20 cellular contexts compared by ENCODE assay signal in genomic region chr1:147091801-147092200, GRCh38.
"Had no signal": no experiment of that assay in that cellular context is flagged by ENCODE, and none has a peak within 500 bp of the region (broad histone marks: within the 10 kb centered on the region; RNA-seq: fewer than 3 reads in every experiment).

No MANE protein-coding gene starts in this region.

- H3K9me3 ChIP-seq: colonic mucosa, sigmoid colon, thoracic aorta, uterus had no signal

- H3K27ac ChIP-seq: colonic mucosa, heart right ventricle, ovary, right atrium auricular region, sigmoid colon, skin epidermis, stomach, thoracic aorta, uterus had no signal

- DNase-seq: colonic mucosa; dermis blood vessel endothelial cell; erythroblast; heart right ventricle; hypothalamus; kidney glomerular epithelial cell; natural killer cell; nucleus accumbens; ovary; sigmoid colon; stimulated activated CD4-positive, alpha-beta T cell treated with anti-CD3 and anti-CD28 coated beads, Interleukin-12 subunit alpha, Interleukin-12 subunit beta, amount 100 ng/mL, for 4 hours; stimulated activated naive CD4-positive, alpha-beta T cell; stomach; substantia nigra; uterus had no signal

- FAIRE-seq: frontal cortex, islet of Langerhans had no signal

- H3K36me3 ChIP-seq: colonic mucosa, heart right ventricle, ovary, right atrium auricular region, sigmoid colon, stomach, thoracic aorta, uterus had no signal

- ATAC-seq: heart right ventricle, natural killer cell had no signal

- H3K27me3 ChIP-seq: colonic mucosa, ovary, right atrium auricular region, stomach, uterus had no signal

- H3K4me3 ChIP-seq: colonic mucosa, heart right ventricle, ovary, right atrium auricular region, sigmoid colon, skin epidermis, stomach, thoracic aorta, uterus had no signal

- H3K4me1 ChIP-seq: colonic mucosa, heart right ventricle, right atrium auricular region, sigmoid colon, stomach, uterus had no signal
